Comparison of ENCODE assay signal across 8 cellular contexts in the genomic region with DNA sequence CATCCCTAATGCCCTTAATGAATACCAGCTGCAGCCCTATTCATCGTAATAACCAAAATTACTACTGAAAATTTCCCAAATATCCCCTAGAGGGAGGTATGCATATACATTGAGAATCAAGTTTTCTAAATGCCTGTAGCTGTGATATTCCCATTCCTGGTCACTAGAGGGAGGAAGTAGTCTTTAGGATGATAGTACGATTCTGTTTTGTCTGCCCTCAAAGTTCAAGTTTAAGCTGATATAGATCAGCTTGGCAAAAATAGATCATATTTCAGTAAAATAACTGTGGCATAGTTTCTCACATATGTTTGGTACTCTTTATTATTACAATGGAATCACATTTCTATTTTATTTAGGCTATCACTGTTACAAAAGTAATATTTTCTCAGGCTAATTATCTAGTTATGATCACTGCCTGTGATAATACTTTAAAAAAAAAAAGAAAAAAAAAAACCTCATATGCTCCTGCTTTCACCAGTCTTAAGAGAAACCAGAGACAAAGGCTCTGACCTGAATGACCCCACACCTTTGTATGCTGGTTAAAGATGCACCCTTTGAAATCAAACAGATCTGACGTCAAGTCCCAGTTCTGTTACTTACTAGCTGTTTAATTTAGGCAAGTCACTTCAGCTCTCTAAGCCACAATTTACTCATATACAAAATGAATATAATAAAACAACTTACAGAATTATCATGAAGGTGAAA. TPM values are rescaled to one million over a fixed set of nuclear protein-coding genes. Genes with fewer than 3 reads are reported as not detected.
DNase-seq lines count a peak whose midpoint lies in the region; ATAC-seq and TF ChIP-seq lines count a peak whose summit lies in the region.

No MANE protein-coding gene starts in this region.

- no peaks in the 10 kb centered on the region for H3K27me3 Mint-ChIP-seq in activated CD8-positive, alpha-beta T cell treated with anti-CD3 and anti-CD28 coated beads, Interleukin-2, amount 10 ng/mL, durations not matched to agents 7 days and 5 days (ENCODE audit: low read depth)

- H3K27ac ChIP-seq in cardiac muscle cell (no peak overlapping the region), smooth muscle cell (ENCODE audit: low read depth) (no peak overlapping the region)

- peaks cover 5% of the 10 kb centered on the region for H3K9me3 Mint-ChIP-seq in activated CD8-positive, alpha-beta T cell treated with anti-CD3 and anti-CD28 coated beads, Interleukin-2, amount 10 ng/mL, durations not matched to agents 7 days and 5 days (ENCODE audit: insufficient read depth)

- H2AFZ ChIP-seq in smooth muscle cell (ENCODE audit: low read depth): no peak overlapping the region

- ATAC-seq in GM19035 (IDR thresholded peaks at IDR 0.05; ENCODE audit: unreplicated experiment) (peak; percentile 71), HG03103 (IDR thresholded peaks at IDR 0.05; ENCODE audit: low read depth, unreplicated experiment) (peak; percentile 83), HG03025 (IDR thresholded peaks at IDR 0.05; ENCODE audit: low FRiP score, unreplicated experiment) (no peak)
- peak; percentile 66 for ATAC-seq in activated CD8-positive, alpha-beta T cell treated with anti-CD3 and anti-CD28 coated beads, Interleukin-2, amount 10 ng/mL, durations not matched to agents 7 days and 5 days

- peaks cover 3% of the 10 kb centered on the region for H3K4me1 Mint-ChIP-seq in activated CD8-positive, alpha-beta T cell treated with anti-CD3 and anti-CD28 coated beads, Interleukin-2, amount 10 ng/mL, durations not matched to agents 7 days and 5 days (ENCODE audit: low read depth)

- H4K20me1 ChIP-seq in smooth muscle cell (ENCODE audit: low read depth): peaks cover 10% of the 10 kb centered on the region

- no peak overlapping the region for H3K4me2 ChIP-seq in smooth muscle cell

- no peaks in the 10 kb centered on the region for H3F3A ChIP-seq in smooth muscle cell (ENCODE audit: low read depth)

- H3K4me1 ChIP-seq in cardiac muscle cell (ENCODE audit: low read depth) (peaks cover 3% of the 10 kb centered on the region), smooth muscle cell (ENCODE audit: low read depth) (no peaks in the 10 kb centered on the region)

- peak; percentile 91 for TF ChIP-seq CTCF in cardiac muscle cell (IDR thresholded peaks at IDR 0.05; ENCODE audit: low read depth, low read length)
- peak; percentile 87 for TF ChIP-seq CTCF in smooth muscle cell (IDR thresholded peaks at IDR 0.05; ENCODE audit: borderline replicate concordance, insufficient read depth, poor library complexity, severe bottlenecking)

- H3K36me3 ChIP-seq in cardiac muscle cell: no peaks in the 10 kb centered on the region
- no peaks in the 10 kb centered on the region for H3K36me3 ChIP-seq in smooth muscle cell (ENCODE audit: low read depth)

- H3K4me3 Mint-ChIP-seq in activated CD8-positive, alpha-beta T cell treated with anti-CD3 and anti-CD28 coated beads, Interleukin-2, amount 10 ng/mL, durations not matched to agents 7 days and 5 days: no peak overlapping the region

- H3K4me3 ChIP-seq in cardiac muscle cell (no peak overlapping the region), smooth muscle cell (no peak overlapping the region)

- H3K9ac ChIP-seq in smooth muscle cell (ENCODE audit: low read depth): no peak overlapping the region

- DNase-seq in COR-L47 (lab: John Stamatoyannopoulos, UW) (peak; percentile 29), NCI-H2171 treated with DMSO at 0.1 percent for 48 hours (lab: John Stamatoyannopoulos, UW) (peak; percentile 91), cardiac muscle cell (ENCODE audit: low read depth in 1 of 2, low spot score in 1 of 2) (peak; percentile 67 to 87), smooth muscle cell (lab: John Stamatoyannopoulos, UW; ENCODE audit: unreplicated experiment) (no peak)
- no peak for DNase-seq in activated CD8-positive, alpha-beta T cell treated with anti-CD3 and anti-CD28 coated beads, Interleukin-2, amount 10 ng/mL, durations not matched to agents 7 days and 5 days

- H3K36me3 Mint-ChIP-seq in activated CD8-positive, alpha-beta T cell treated with anti-CD3 and anti-CD28 coated beads, Interleukin-2, amount 10 ng/mL, durations not matched to agents 7 days and 5 days (ENCODE audit: low read depth): peaks cover 24% of the 10 kb centered on the region

- H3K27me3 ChIP-seq in cardiac muscle cell (no peaks in the 10 kb centered on the region), smooth muscle cell (ENCODE audit: low read depth) (no peaks in the 10 kb centered on the region)

- H3K9me3 ChIP-seq in cardiac muscle cell (ENCODE audit: low read depth) (no peaks in the 10 kb centered on the region), smooth muscle cell (replicated peaks; ENCODE audit: low read depth) (no peaks in the 10 kb centered on the region)

- WGBS in smooth muscle cell (ENCODE audit: low lambda C conversion rate): 37% methylated on average over 3 of the region's 3 CpGs

- H3K79me2 ChIP-seq in smooth muscle cell (ENCODE audit: low read depth): no peaks in the 10 kb centered on the region

- H3K27ac Mint-ChIP-seq in activated CD8-positive, alpha-beta T cell treated with anti-CD3 and anti-CD28 coated beads, Interleukin-2, amount 10 ng/mL, durations not matched to agents 7 days and 5 days: no peak overlapping the region

- CTCF ChIA-PET in activated CD8-positive, alpha-beta T cell treated with anti-CD3 and anti-CD28 coated beads, Interleukin-2, amount 10 ng/mL, durations not matched to agents 7 days and 5 days (lab: Charles Lee): interaction anchor here (0.7 to 3.9 kb wide), 19 partner anchors 9 to 302 kb away, joined by 3 to 28 read pairs (median 4); partner anchors contain the start of genes RWDD1, TSPYL1 and TSPYL4

- POLR2A ChIA-PET in activated CD8-positive, alpha-beta T cell treated with anti-CD3 and anti-CD28 coated beads, Interleukin-2, amount 10 ng/mL, durations not matched to agents 7 days and 5 days (lab: Charles Lee): no interaction called here

RNA-seq across cellular contexts. Expression of gene TSPYL1, which starts 11.0 kb away (rescaled TPM):
- 10 to 100 TPM; 37.8 to 38.4 TPM for total RNA-seq in activated CD8-positive, alpha-beta T cell treated with anti-CD3 and anti-CD28 coated beads, Interleukin-2, amount 10 ng/mL, durations not matched to agents 7 days and 5 days
- 59.9 and 65.2 TPM in 2 replicates for total RNA-seq in cardiac muscle cell
- polyA plus RNA-seq in cardiac muscle cell: 40.8 and 52.3 TPM in 2 replicates
- total RNA-seq in smooth muscle cell: 45.0 and 51.4 TPM in 2 replicates
- 17.2 and 17.9 TPM in 2 replicates for polyA plus RNA-seq in smooth muscle cell

RNA-seq across cellular contexts. Expression of gene TSPYL4, which starts 14.9 kb away (rescaled TPM):
- 10 to 100 TPM; 19.3 to 19.8 TPM for total RNA-seq in activated CD8-positive, alpha-beta T cell treated with anti-CD3 and anti-CD28 coated beads, Interleukin-2, amount 10 ng/mL, durations not matched to agents 7 days and 5 days
- total RNA-seq in cardiac muscle cell: 43.1 and 54.1 TPM in 2 replicates
- polyA plus RNA-seq in cardiac muscle cell: 38.2 and 43.4 TPM in 2 replicates
- 25.3 and 29.5 TPM in 2 replicates for total RNA-seq in smooth muscle cell
- polyA plus RNA-seq in smooth muscle cell: 14.7 and 15.1 TPM in 2 replicates

Comparison
In these comparisons a context has a peak if more than half of its experiments do, and no peak if none do; other contexts are left out.
1. DNase-seq: peak in COR-L47 (single experiment), NCI-H2171 treated with DMSO at 0.1 percent for 48 hours (single experiment) and cardiac muscle cell (2 of 2); none in activated CD8-positive, alpha-beta T cell treated with anti-CD3 and anti-CD28 coated beads, Interleukin-2, amount 10 ng/mL, durations not matched to agents 7 days and 5 days (single experiment) and smooth muscle cell (single experiment).